Comparison of ENCODE assay signal across 19 cellular contexts in genomic region chr21:41582866-41583265, GRCh38.
"Had no signal": no experiment of that assay in that cellular context is flagged by ENCODE, and none has a peak within 500 bp of the region (broad histone marks: within the 10 kb centered on the region; RNA-seq: fewer than 3 reads in every experiment).

No MANE protein-coding gene starts in this region.

- DNase-seq: activated CD4-positive, alpha-beta T cell treated with anti-CD3 and anti-CD28 coated beads, Interleukin-2, amount 50 U/mL, for 4 hours; activated CD4-positive, CD25-positive, alpha-beta regulatory T cell treated with anti-CD3 and anti-CD28 coated beads, Interleukin-2, amount 50 U/mL, for 72 hours; activated naive CD4-positive, alpha-beta T cell treated with anti-CD3 and anti-CD28 coated beads, Interleukin-2, amount 50 U/mL, for 16 hours; activated T-cell treated with anti-CD3 and anti-CD28 coated beads, Interleukin-2, amount 50 U/mL, for 24 hours; adrenal gland; caudate nucleus; effector CD4-positive, alpha-beta T cell; esophagus squamous epithelium; hippocampal formation; left ventricle myocardium superior; midbrain; stimulated activated CD4-positive, alpha-beta T cell treated with anti-CD3 and anti-CD28 coated beads, Interleukin-12 subunit alpha, Interleukin-12 subunit beta, amount 100 ng/mL, for 4 hours; stimulated activated CD4-positive, alpha-beta T cell treated with anti-CD3 and anti-CD28 coated beads, Interleukin-2, amount 100 ng/mL, for 24 hours; SW 1271 had no signal

- ATAC-seq: left ventricle myocardium superior; stimulated activated effector memory CD8-positive, alpha-beta T cell treated with anti-CD3 and anti-CD28 coated beads, Interleukin-12 subunit alpha, Interleukin-12 subunit beta, amount 100 ng/mL, for 72 hours had no signal

- H3K27ac ChIP-seq: adrenal gland, coronary artery, tibial nerve had no signal

- H3K4me3 Mint-ChIP-seq: activated T-cell treated with anti-CD3 and anti-CD28 coated beads, Interleukin-2, amount 50 U/mL, for 24 hours; neural crest cell; stimulated activated effector memory CD8-positive, alpha-beta T cell treated with anti-CD3 and anti-CD28 coated beads, Interleukin-12 subunit alpha, Interleukin-12 subunit beta, amount 100 ng/mL, for 72 hours; T-helper 2 cell treated with Interferon-gamma antibody and Interleukin-4, amounts not matched to agents 5 μg/mL and 100 μg/mL, for 36 hours had no signal

- H3K4me3 ChIP-seq: adrenal gland, coronary artery, esophagus squamous epithelium, tibial nerve had no signal

- H3K27ac Mint-ChIP-seq: activated T-cell treated with anti-CD3 and anti-CD28 coated beads, Interleukin-2, amount 50 U/mL, for 24 hours; stimulated activated effector memory CD8-positive, alpha-beta T cell treated with anti-CD3 and anti-CD28 coated beads, Interleukin-12 subunit alpha, Interleukin-12 subunit beta, amount 100 ng/mL, for 72 hours; T-helper 2 cell treated with Interferon-gamma antibody and Interleukin-4, amounts not matched to agents 5 μg/mL and 100 μg/mL, for 36 hours had no signal

- H3K36me3 ChIP-seq: adrenal gland, esophagus squamous epithelium, tibial nerve had no signal

- H3K4me1 ChIP-seq: adrenal gland, tibial nerve had no signal

- H3K36me3 Mint-ChIP-seq: stimulated activated effector memory CD8-positive, alpha-beta T cell treated with anti-CD3 and anti-CD28 coated beads, Interleukin-12 subunit alpha, Interleukin-12 subunit beta, amount 100 ng/mL, for 72 hours had no signal

- H3K4me1 Mint-ChIP-seq: neural crest cell; stimulated activated effector memory CD8-positive, alpha-beta T cell treated with anti-CD3 and anti-CD28 coated beads, Interleukin-12 subunit alpha, Interleukin-12 subunit beta, amount 100 ng/mL, for 72 hours had no signal

- H3K27me3 ChIP-seq: adrenal gland, esophagus squamous epithelium, tibial nerve had no signal
